ENCODE assay signal across 15 cellular contexts in the genomic region with DNA sequence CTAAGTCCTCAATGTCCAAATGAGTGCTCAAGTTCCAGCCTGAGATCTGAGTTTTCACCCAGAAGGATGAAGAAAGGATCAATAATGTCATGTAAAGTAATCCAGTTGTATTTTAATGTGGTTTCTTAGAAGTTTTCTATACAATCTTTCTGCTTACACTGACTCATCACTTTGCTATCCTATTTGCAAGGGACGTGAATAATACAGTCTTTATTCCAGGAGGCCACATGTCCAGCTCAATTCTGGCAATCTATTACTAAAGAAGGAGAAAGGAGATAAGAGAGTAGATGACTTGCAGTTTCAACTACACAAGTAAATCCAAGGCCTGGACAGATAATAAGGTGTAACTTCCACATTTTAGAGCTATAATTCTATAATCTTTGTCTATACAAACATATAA.
DNase-seq lines count a peak whose midpoint lies in the region; ATAC-seq and TF ChIP-seq lines count a peak whose summit lies in the region.
"Had no signal": no experiment of that assay in that cellular context is flagged by ENCODE, and none has a peak within 500 bp of the region (broad histone marks: within the 10 kb centered on the region; RNA-seq: fewer than 3 reads in every experiment).

No MANE protein-coding gene starts in this region.

- H3K9me3 ChIP-seq in adipocyte (ENCODE audit: control insufficient read depth, low read length), result no peaks in the 10 kb centered on the region
- H3K9me3 ChIP-seq: tibial artery had no signal

- H3K9me3 Mint-ChIP-seq in immature natural killer cell, result no peaks in the 10 kb centered on the region
- H3K9me3 Mint-ChIP-seq in activated naive CD4-positive, alpha-beta T cell treated with anti-CD3 and anti-CD28 coated beads, Interleukin-2, amount 50 U/mL, for 72 hours, result peaks cover 4 to 5% of the 10 kb centered on the region in 2 donors

- peaks cover 17% of the 10 kb centered on the region for H3K4me1 ChIP-seq in adipocyte (ENCODE audit: control insufficient read depth, insufficient read depth, low read length)

- H3K4me3 Mint-ChIP-seq in immature natural killer cell, result no peak overlapping the region
- H3K4me3 Mint-ChIP-seq: naive thymus-derived CD8-positive, alpha-beta T cell had no signal

- H3K4me3 ChIP-seq in adipocyte (ENCODE audit: low read length) (no peak overlapping the region), fibroblast of the aortic adventitia (ENCODE audit: low read depth, low read length) (no peak overlapping the region)
- H3K4me3 ChIP-seq: tibial artery had no signal

- H3K27me3 Mint-ChIP-seq in immature natural killer cell (ENCODE audit: low read depth in 3 of 3), result peaks cover 0 to 5% (median 3%) of the 10 kb centered on the region in 3 donors

- H3K27ac Mint-ChIP-seq in immature natural killer cell, result no peak overlapping the region
- H3K27ac Mint-ChIP-seq in activated naive CD4-positive, alpha-beta T cell treated with anti-CD3 and anti-CD28 coated beads, Interleukin-2, amount 50 U/mL, for 72 hours, result no peak overlapping the region
- H3K27ac Mint-ChIP-seq: naive thymus-derived CD8-positive, alpha-beta T cell had no signal

- ATAC-seq in activated naive CD4-positive, alpha-beta T cell treated with anti-CD3 and anti-CD28 coated beads, Interleukin-2, amount 50 U/mL, for 72 hours, result no peak
- ATAC-seq in GM21723 (IDR thresholded peaks at IDR 0.05; ENCODE audit: unreplicated experiment), result no peak
- ATAC-seq: naive thymus-derived CD8-positive, alpha-beta T cell had no signal

- H3K36me3 ChIP-seq in adipocyte (ENCODE audit: control insufficient read depth, insufficient read depth, low read length, severe bottlenecking), result no peaks in the 10 kb centered on the region
- H3K36me3 ChIP-seq: tibial artery had no signal

- H3K27me3 ChIP-seq in adipocyte (replicated peaks; ENCODE audit: control insufficient read depth, insufficient read depth, low read length), result no peaks in the 10 kb centered on the region
- H3K27me3 ChIP-seq: tibial artery had no signal

- no peaks in the 10 kb centered on the region for H3K4me1 Mint-ChIP-seq in immature natural killer cell
- H3K4me1 Mint-ChIP-seq: naive thymus-derived CD8-positive, alpha-beta T cell had no signal

- H3K9ac ChIP-seq in adipocyte (ENCODE audit: low read length), result peak overlapping the region; percentile 14

- no peak for TF ChIP-seq CTCF in fibroblast of the aortic adventitia (IDR thresholded peaks at IDR 0.05; ENCODE audit: insufficient read depth, low read length)

- H3K36me3 Mint-ChIP-seq in immature natural killer cell, result no peaks in the 10 kb centered on the region
- no peaks in the 10 kb centered on the region for H3K36me3 Mint-ChIP-seq in activated naive CD4-positive, alpha-beta T cell treated with anti-CD3 and anti-CD28 coated beads, Interleukin-2, amount 50 U/mL, for 72 hours
- H3K36me3 Mint-ChIP-seq: naive thymus-derived CD8-positive, alpha-beta T cell had no signal

- DNase-seq in HS-5 (ENCODE audit: low read depth) (peak; percentile 22), adipocyte (ENCODE audit: low read depth) (peak; percentile 73), fibroblast of the aortic adventitia (ENCODE audit: low read depth) (peak; percentile 92), stromal cell of bone marrow (ENCODE audit: low read depth) (peak; percentile 27), immature natural killer cell (no peak)
- no peak for DNase-seq in activated naive CD4-positive, alpha-beta T cell treated with anti-CD3 and anti-CD28 coated beads, Interleukin-2, amount 50 U/mL, for 72 hours (ENCODE audit: low spot score in 2 of 2)
- DNase-seq: activated T-cell treated with anti-CD3 and anti-CD28 coated beads, Interleukin-2, amount 50 U/mL, for 1 hour; amygdala; naive thymus-derived CD8-positive, alpha-beta T cell; NCI-H1092 treated with DMSO at 0.1 percent for 48 hours; NCI-H446; SHP77; small intestine; tibial artery had no signal

Comparison
In these comparisons a context has a peak if more than half of its experiments do, and no peak if none do; other contexts are left out.
1. DNase-seq: peak in HS-5 (single experiment), adipocyte (single experiment), fibroblast of the aortic adventitia (single experiment) and stromal cell of bone marrow (single experiment); none in immature natural killer cell (0 of 3) and activated naive CD4-positive, alpha-beta T cell treated with anti-CD3 and anti-CD28 coated beads, Interleukin-2, amount 50 U/mL, for 72 hours (0 of 2).